ENCODE assay signal across 11 cellular contexts in genomic region chr2:174442546-174443510, GRCh38. TPM values are rescaled to one million over a fixed set of nuclear protein-coding genes. Genes with fewer than 3 reads are reported as not detected.
DNase-seq lines count a peak whose midpoint lies in the region; ATAC-seq and TF ChIP-seq lines count a peak whose summit lies in the region.
"Had no signal": no experiment of that assay in that cellular context is flagged by ENCODE, and none has a peak within 500 bp of the region (broad histone marks: within the 10 kb centered on the region; RNA-seq: fewer than 3 reads in every experiment).

No MANE protein-coding gene starts in this region.

- H3K18ac ChIP-seq in mesendoderm (ENCODE audit: low read length): no peak overlapping the region

- no peak overlapping the region for H2BK15ac ChIP-seq in mesendoderm (replicated peaks; ENCODE audit: low read depth)

- H2AK5ac ChIP-seq in mesendoderm (ENCODE audit: low read length): no peak overlapping the region

- no peaks in the 10 kb centered on the region for H3K79me2 ChIP-seq in mesendoderm (ENCODE audit: control insufficient read depth, insufficient read depth, low read length)
- H3K79me2 ChIP-seq: parathyroid adenoma had no signal

- CTCF ChIA-PET in Calu3 (lab: Charles Lee): no interaction called here

- ATAC-seq in lower lobe of right lung (no peak), HG03460 (IDR thresholded peaks at IDR 0.05; ENCODE audit: unreplicated experiment) (no peak), mucosa of descending colon (no peak)

- H3K36me3 ChIP-seq in mesendoderm (ENCODE audit: control insufficient read depth, insufficient read depth, low read length) (no peaks in the 10 kb centered on the region), lower lobe of right lung (peaks cover 12% of the 10 kb centered on the region), mucosa of descending colon (ENCODE audit: low read depth) (no peaks in the 10 kb centered on the region)

- no peaks in the 10 kb centered on the region for H3K27me3 Mint-ChIP-seq in Calu3 (ENCODE audit: unreplicated experiment)
- no peaks in the 10 kb centered on the region for H3K27me3 Mint-ChIP-seq in chondrocyte (ENCODE audit: low read depth)
- H3K27me3 Mint-ChIP-seq: brain had no signal

- no peaks in the 10 kb centered on the region for H3K79me1 ChIP-seq in mesendoderm (ENCODE audit: low read length)

- no TSS peak for BruUV-seq in Calu3 (replicated peaks; lab: Mats Ljungman, UMichigan)

- no peak overlapping the region for H3K27ac Mint-ChIP-seq in Calu3 (ENCODE audit: unreplicated experiment)
- peak overlapping the region; percentile 76 for H3K27ac Mint-ChIP-seq in chondrocyte (ENCODE audit: unreplicated experiment)
- H3K27ac Mint-ChIP-seq: brain had no signal

- H3K4me1 Mint-ChIP-seq in Calu3 (ENCODE audit: low read depth, unreplicated experiment): peaks cover 11% of the 10 kb centered on the region
- H3K4me1 Mint-ChIP-seq in chondrocyte (ENCODE audit: low read depth): peaks cover 33% of the 10 kb centered on the region

- H3K4me3 ChIP-seq in mesendoderm (ENCODE audit: low read length) (no peak overlapping the region), lower lobe of right lung (no peak overlapping the region), mucosa of descending colon (no peak overlapping the region)

- no peaks in the 10 kb centered on the region for H3K27me3 ChIP-seq in mesendoderm (ENCODE audit: insufficient read depth, low read length, poor library complexity)
- no peaks in the 10 kb centered on the region for H3K27me3 ChIP-seq in lower lobe of right lung (ENCODE audit: low read depth)

- no peak overlapping the region for H2BK120ac ChIP-seq in mesendoderm (ENCODE audit: low read depth, low read length)

- no peaks in the 10 kb centered on the region for H3K9me3 Mint-ChIP-seq in Calu3 (ENCODE audit: low read depth, unreplicated experiment)
- no peaks in the 10 kb centered on the region for H3K9me3 Mint-ChIP-seq in chondrocyte (ENCODE audit: low read depth)
- H3K9me3 Mint-ChIP-seq: brain had no signal

- H4K5ac ChIP-seq in mesendoderm (ENCODE audit: low read length): no peak overlapping the region

- H3K56ac ChIP-seq in mesendoderm (ENCODE audit: low read length): no peak overlapping the region

- DNase-seq in Calu3: peak; percentile 4
- peak; percentile 83 for DNase-seq in NCI-H226
- no peak for DNase-seq in chondrocyte (ENCODE audit: low spot score)
- peak; percentile 73 for DNase-seq in mesendoderm
- DNase-seq in NCI-H1417 treated with DMSO at 0.1 percent for 48 hours (lab: John Stamatoyannopoulos, UW): no peak
- DNase-seq in lower lobe of right lung: no peak
- DNase-seq in mucosa of descending colon: no peak
- DNase-seq: activated CD4-positive, alpha-beta T cell treated with anti-CD3 and anti-CD28 coated beads, Interleukin-2, amount 50 U/mL, for 1 hour had no signal

- no peak overlapping the region for H3K4me2 ChIP-seq in mesendoderm (ENCODE audit: low read length)

- H3K4ac ChIP-seq in mesendoderm (ENCODE audit: low read depth, low read length): no peak overlapping the region

- no peak overlapping the region for H3K23ac ChIP-seq in mesendoderm (ENCODE audit: low read length)

- H3K9ac ChIP-seq in mesendoderm (ENCODE audit: low read length): no peak overlapping the region
- H3K9ac ChIP-seq: parathyroid adenoma had no signal

- no peak overlapping the region for H3K4me3 Mint-ChIP-seq in Calu3 (ENCODE audit: low read depth, unreplicated experiment)
- no peak overlapping the region for H3K4me3 Mint-ChIP-seq in chondrocyte (ENCODE audit: unreplicated experiment)
- H3K4me3 Mint-ChIP-seq: brain had no signal

- no peak overlapping the region for H2BK5ac ChIP-seq in mesendoderm (ENCODE audit: low read length)

- TF ChIP-seq CTCF in Calu3 (IDR thresholded peaks at IDR 0.05; ENCODE audit: unreplicated experiment) (no peak), chondrocyte (IDR thresholded peaks at IDR 0.05) (peak; percentile 44), lower lobe of right lung (IDR thresholded peaks at IDR 0.05) (no peak), mucosa of descending colon (IDR thresholded peaks at IDR 0.05) (no peak)

- no peak overlapping the region for H4K8ac ChIP-seq in mesendoderm (ENCODE audit: low read depth, low read length)

- no peaks in the 10 kb centered on the region for H3K4me1 ChIP-seq in mesendoderm (ENCODE audit: control insufficient read depth, low read depth, low read length)
- H3K4me1 ChIP-seq in lower lobe of right lung: no peaks in the 10 kb centered on the region
- no peaks in the 10 kb centered on the region for H3K4me1 ChIP-seq in mucosa of descending colon (ENCODE audit: low read depth)
- H3K4me1 ChIP-seq: parathyroid adenoma had no signal

- H3K36me3 Mint-ChIP-seq in Calu3 (ENCODE audit: insufficient read depth, unreplicated experiment) (no peaks in the 10 kb centered on the region), chondrocyte (ENCODE audit: low read depth) (peaks cover 5% of the 10 kb centered on the region)

- WGBS in mesendoderm (ENCODE audit: extremely low coverage, insufficient coverage, low lambda C conversion rate): no CpG with 5 or more reads among the region's 3 CpGs

- H3K27ac ChIP-seq in mesendoderm (ENCODE audit: low read depth, low read length) (no peak overlapping the region), lower lobe of right lung (no peak overlapping the region)
- H3K27ac ChIP-seq: parathyroid adenoma had no signal

- H3K9me3 ChIP-seq in lower lobe of right lung: no peaks in the 10 kb centered on the region
- no peaks in the 10 kb centered on the region for H3K9me3 ChIP-seq in mucosa of descending colon

- intact Hi-C loops in Calu3 (cut with micrococcal nuclease; ENCODE audit: unreplicated experiment) (no loop called here), lower lobe of right lung (cut with DNase I) (no loop called here), mucosa of descending colon (cut with DNase I, micrococcal nuclease) (no loop called here)

RNA-seq across cellular contexts. Expression of gene GPR155, which starts 44.0 kb away (rescaled TPM):
- total RNA-seq in Calu3 (2022) (1.4 and 2.1 TPM in 2 replicates), chondrocyte (11.6 to 15.3 TPM (median 12.8 TPM) in 3 replicates), lower lobe of right lung (6.2 TPM), mucosa of descending colon (10 to 100 TPM in 1 of 3 donors, 1 to 10 TPM in 2; 4.7 to 15.6 (median 6.8) TPM)
- polyA plus RNA-seq in mesendoderm (2013, experiment 1 of 2): 0.27 TPM
- 0.31 TPM for polyA plus RNA-seq in mesendoderm (2013, experiment 2 of 2)

RNA-seq across cellular contexts. Expression of gene SCRN3, which starts 47.3 kb away (rescaled TPM):
- 25.6 and 31.5 TPM in 2 replicates for total RNA-seq in Calu3 (2022)
- 23.7 to 35.8 TPM (median 26.7 TPM) in 3 replicates for total RNA-seq in chondrocyte
- polyA plus RNA-seq in mesendoderm (2013, experiment 1 of 2): 5.0 TPM
- 4.9 TPM for polyA plus RNA-seq in mesendoderm (2013, experiment 2 of 2)
- 27.4 TPM for total RNA-seq in lower lobe of right lung
- total RNA-seq in mucosa of descending colon: 10 to 100 TPM; 21.9 to 24.9 (median 22.7) TPM

Comparison
In these comparisons a context has a peak if more than half of its experiments do, and no peak if none do; other contexts are left out.
1. DNase-seq: peak in Calu3 (single experiment), NCI-H226 (single experiment) and mesendoderm (single experiment); none in chondrocyte (single experiment), NCI-H1417 treated with DMSO at 0.1 percent for 48 hours (single experiment), lower lobe of right lung (single experiment) and mucosa of descending colon (0 of 3).